ENCODE assay signal across 19 cellular contexts in the genomic region with DNA sequence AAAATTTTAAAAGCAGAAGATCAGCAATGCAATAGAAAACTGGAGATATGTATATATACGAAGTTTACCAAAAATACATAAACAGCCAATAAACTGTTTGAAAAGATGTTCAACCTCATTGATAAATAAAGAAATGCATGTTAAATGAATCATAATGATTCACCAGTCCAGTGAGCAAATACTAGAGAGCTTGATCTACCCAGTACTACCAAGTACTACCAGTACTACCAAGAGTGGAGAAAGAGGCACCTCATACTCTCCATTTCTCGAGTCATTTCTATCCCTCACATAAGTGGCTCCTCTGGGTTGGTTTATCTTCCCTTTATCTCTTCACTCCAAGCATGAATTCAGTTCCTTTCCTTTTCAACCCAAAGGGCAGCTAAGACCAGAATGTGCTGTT.
DNase-seq lines count a peak whose midpoint lies in the region; ATAC-seq, FAIRE-seq and TF ChIP-seq lines count a peak whose summit lies in the region.
"Had no signal": no experiment of that assay in that cellular context is flagged by ENCODE, and none has a peak within 500 bp of the region (broad histone marks: within the 10 kb centered on the region; RNA-seq: fewer than 3 reads in every experiment).

No MANE protein-coding gene starts in this region.

- DNase-seq in ELR (ENCODE audit: low read depth) (peak; percentile 81), PC-3 (peak; percentile 79), endothelial cell of umbilical vein (ENCODE audit: low read depth, low spot score) (no peak), mesenchymal stem cell (peak; percentile 55), NCI-H1105 treated with DMSO at 0.1 percent for 48 hours (lab: John Stamatoyannopoulos, UW) (no peak), psoas muscle (no peak)
- no peak for DNase-seq in activated CD4-positive, CD25-positive, alpha-beta regulatory T cell (lab: John Stamatoyannopoulos, UW)
- DNase-seq: ACHN; CD4-positive, CD25-positive, alpha-beta regulatory T cell; DMS53; Karpas-422; MG63; NCI-H1092; NCI-H1694; NCI-H526 treated with DMSO at 0.1 percent for 48 hours; RPMI8226; SJCRH30 had no signal

- ATAC-seq in PC-3 = peak; percentile 78
- no peak for ATAC-seq in HG02610 (IDR thresholded peaks at IDR 0.05; ENCODE audit: unreplicated experiment)
- ATAC-seq in psoas muscle = no peak

- no peak overlapping the region for H3K23ac ChIP-seq in mesenchymal stem cell (ENCODE audit: low read length in 2 of 2)

- H3K18ac ChIP-seq in mesenchymal stem cell (ENCODE audit: low read depth in 1 of 2, low read length in 2 of 2) = no peak overlapping the region

- no peaks in the 10 kb centered on the region for H3K9me2 ChIP-seq in PC-3 (replicated peaks; ENCODE audit: low read length)

- H3K79me2 ChIP-seq in PC-3 (ENCODE audit: low read length) (no peaks in the 10 kb centered on the region), endothelial cell of umbilical vein (ENCODE audit: control insufficient read depth, insufficient read depth, low read length) (no peaks in the 10 kb centered on the region)

- no peak overlapping the region for H3K4ac ChIP-seq in mesenchymal stem cell (ENCODE audit: low read depth in 1 of 2, low read length in 2 of 2)

- H4K8ac ChIP-seq in mesenchymal stem cell (ENCODE audit: low read length) = no peak overlapping the region

- no peaks in the 10 kb centered on the region for H3K27me3 ChIP-seq in PC-3 (ENCODE audit: low read length)
- H3K27me3 ChIP-seq in endothelial cell of umbilical vein (ENCODE audit: control insufficient read depth in 2 of 2, insufficient read depth in 2 of 2, low read length in 2 of 2) = no peaks in the 10 kb centered on the region
- no peaks in the 10 kb centered on the region for H3K27me3 ChIP-seq in mesenchymal stem cell (ENCODE audit: control insufficient read depth in 1 of 2, insufficient read depth in 1 of 2, low read length in 2 of 2)
- H3K27me3 ChIP-seq in psoas muscle (ENCODE audit: insufficient read depth in 3 of 3, low read length in 2 of 3) = no peaks in the 10 kb centered on the region
- H3K27me3 ChIP-seq: MG63, SJCRH30 had no signal

- H3K9ac ChIP-seq in PC-3 (ENCODE audit: low read length) (no peak overlapping the region), endothelial cell of umbilical vein (replicated peaks; ENCODE audit: extremely low read depth, insufficient read depth, low read length) (no peak overlapping the region), mesenchymal stem cell (ENCODE audit: low read length) (no peak overlapping the region)

- H3K79me1 ChIP-seq in mesenchymal stem cell (replicated peaks; ENCODE audit: low read length, poor library complexity, severe bottlenecking) = no peaks in the 10 kb centered on the region

- POLR2A ChIA-PET in PC-3 (lab: Charles Lee; ENCODE audit: unreplicated experiment) (interaction anchor here (0.6 kb wide), 1 partner anchor 181 kb away, joined by 4 read pairs; no protein-coding TSS in a partner anchor), endothelial cell of umbilical vein (lab: Charles Lee) (interaction anchor here (1.2 kb wide), 1 partner anchor 24 kb away, joined by 3 read pairs; no protein-coding TSS in a partner anchor)

- H3F3A ChIP-seq in PC-3 (ENCODE audit: low read length, unreplicated experiment) = no peaks in the 10 kb centered on the region

- peak overlapping the region in 1 of 2 experiments; percentile 35 for H2BK12ac ChIP-seq in mesenchymal stem cell (ENCODE audit: low read length in 2 of 2)

- intact Hi-C loops in PC-3 (cut with micrococcal nuclease) = no loop called here
- intact Hi-C loops in endothelial cell of umbilical vein (cut with micrococcal nuclease) = no loop called here
- intact Hi-C loops in psoas muscle (cut with DNase I) = no loop called here

- H4K91ac ChIP-seq in mesenchymal stem cell (ENCODE audit: low read length) = no peak overlapping the region

- no peak overlapping the region for H2BK5ac ChIP-seq in mesenchymal stem cell (ENCODE audit: low read depth, low read length, poor library complexity, severe bottlenecking)

- dilution Hi-C loops in endothelial cell of umbilical vein (cut with MboI; ENCODE audit: extremely low pct_ligation_motif_present, low sequenced_read_pairs) = no loop called here

- no peak overlapping the region for H2AK5ac ChIP-seq in mesenchymal stem cell (ENCODE audit: low read length, severe bottlenecking)

- TF ChIP-seq POLR2A in endothelial cell of umbilical vein (IDR thresholded peaks at IDR 0.05; ENCODE audit: low read depth, low read length) = no peak

- no TSS peak for BruUV-seq in PC-3 (replicated peaks; lab: Mats Ljungman, UMichigan)
- no TSS peak for BruUV-seq in endothelial cell of umbilical vein (replicated peaks; lab: Mats Ljungman, UMichigan)

- H3K27ac ChIP-seq in PC-3 (ENCODE audit: low read length) = no peak overlapping the region
- no peak overlapping the region for H3K27ac ChIP-seq in endothelial cell of umbilical vein (ENCODE audit: insufficient read depth, low read depth, low read length)
- H3K27ac ChIP-seq in mesenchymal stem cell (ENCODE audit: low read length, poor library complexity, severe bottlenecking) = no peak overlapping the region
- no peak overlapping the region for H3K27ac ChIP-seq in psoas muscle
- H3K27ac ChIP-seq: SJCRH30 had no signal

- WGBS in mesenchymal stem cell = 80% methylated on average over 1 of the region's 2 CpGs
- 91 to 96% (median 94%) methylated on average over 2 of the region's 2 CpGs for WGBS in psoas muscle, 3 donors

- no peak overlapping the region for H2BK120ac ChIP-seq in mesenchymal stem cell (ENCODE audit: low read depth, low read length)

- H3K9me3 ChIP-seq in PC-3 (ENCODE audit: low read length) (no peaks in the 10 kb centered on the region), endothelial cell of umbilical vein (replicated peaks; ENCODE audit: control insufficient read depth, insufficient read depth, low read length) (no peaks in the 10 kb centered on the region), mesenchymal stem cell (ENCODE audit: control insufficient read depth, low read length) (peaks cover 5% of the 10 kb centered on the region), psoas muscle (no peaks in the 10 kb centered on the region)
- H3K9me3 ChIP-seq: MG63, SJCRH30 had no signal

- peaks cover 31% of the 10 kb centered on the region for H3K4me1 ChIP-seq in PC-3 (ENCODE audit: insufficient read depth, low read length)
- no peaks in the 10 kb centered on the region for H3K4me1 ChIP-seq in endothelial cell of umbilical vein (ENCODE audit: control insufficient read depth, extremely low read depth, insufficient read depth, low read length)
- no peaks in the 10 kb centered on the region for H3K4me1 ChIP-seq in mesenchymal stem cell (ENCODE audit: control insufficient read depth, insufficient read depth, low read depth, low read length)
- no peaks in the 10 kb centered on the region for H3K4me1 ChIP-seq in psoas muscle

- H3K36me3 ChIP-seq in PC-3 (ENCODE audit: low read depth, low read length) = no peaks in the 10 kb centered on the region
- H3K36me3 ChIP-seq in endothelial cell of umbilical vein (ENCODE audit: control insufficient read depth in 2 of 2, extremely low read depth in 1 of 2, insufficient read depth in 2 of 2, low read length in 2 of 2) = no peaks in the 10 kb centered on the region
- H3K36me3 ChIP-seq in mesenchymal stem cell (ENCODE audit: control insufficient read depth in 1 of 2, insufficient read depth in 2 of 2, low read depth in 1 of 2, low read length in 2 of 2) = no peaks in the 10 kb centered on the region
- H3K36me3 ChIP-seq in psoas muscle (ENCODE audit: insufficient read depth in 1 of 2, low read depth in 1 of 2) = no peaks in the 10 kb centered on the region
- H3K36me3 ChIP-seq: MG63, SJCRH30 had no signal

- H2AFZ ChIP-seq in PC-3 (ENCODE audit: low read length) (no peak overlapping the region), endothelial cell of umbilical vein (ENCODE audit: low read depth, low read length) (no peak overlapping the region), mesenchymal stem cell (ENCODE audit: low read depth, low read length) (no peak overlapping the region)

- H4K20me1 ChIP-seq in PC-3 (ENCODE audit: low read length) (no peaks in the 10 kb centered on the region), endothelial cell of umbilical vein (replicated peaks; ENCODE audit: control insufficient read depth, extremely low read depth, insufficient read depth, low read length) (no peaks in the 10 kb centered on the region)

- no peak overlapping the region for H3K4me3 ChIP-seq in PC-3 (ENCODE audit: low read length)
- no peak overlapping the region for H3K4me3 ChIP-seq in endothelial cell of umbilical vein (replicated peaks in 1 of 3; ENCODE audit: insufficient read depth in 1 of 3, low read depth in 1 of 3, low read length in 3 of 3)
- no peak overlapping the region for H3K4me3 ChIP-seq in mesenchymal stem cell (ENCODE audit: insufficient read depth in 1 of 2, low read depth in 1 of 2, low read length in 2 of 2)
- no peak overlapping the region for H3K4me3 ChIP-seq in psoas muscle
- H3K4me3 ChIP-seq: MG63, SJCRH30 had no signal

- H2BK15ac ChIP-seq in mesenchymal stem cell (ENCODE audit: low read depth, poor library complexity, severe bottlenecking) = no peak overlapping the region

- H3K9me1 ChIP-seq in endothelial cell of umbilical vein (replicated peaks; ENCODE audit: control insufficient read depth, extremely low read depth, insufficient read depth, low read length) = no peaks in the 10 kb centered on the region

- no peak for TF ChIP-seq CTCF in PC-3 (conservative IDR thresholded peaks at IDR 0.05; ENCODE audit: low read depth, low read length)
- no peak for TF ChIP-seq CTCF in endothelial cell of umbilical vein (IDR thresholded peaks at IDR 0.05; ENCODE audit: extremely low read depth in 1 of 2, insufficient read depth in 1 of 2, low read depth in 1 of 2, low read length in 2 of 2)
- TF ChIP-seq CTCF in psoas muscle (IDR thresholded peaks at IDR 0.05) = no peak

- CTCF ChIA-PET in PC-3 (lab: Charles Lee) = interaction anchor here (0.5 kb wide), 1 partner anchor 354 kb away, joined by 3 read pairs; no protein-coding TSS in a partner anchor
- CTCF ChIA-PET in endothelial cell of umbilical vein (lab: Charles Lee) = interaction anchor here (2.1 kb wide), 1 partner anchor 24 kb away, joined by 6 read pairs; no protein-coding TSS in a partner anchor

- no peak overlapping the region for H3K14ac ChIP-seq in mesenchymal stem cell (ENCODE audit: low read length in 2 of 2)

- H3K4me2 ChIP-seq in PC-3 (ENCODE audit: low read length) = peak overlapping the region; percentile 48
- H3K4me2 ChIP-seq in endothelial cell of umbilical vein (ENCODE audit: insufficient read depth, low read length) = no peak overlapping the region
- H3K4me2 ChIP-seq in mesenchymal stem cell (ENCODE audit: low read length, poor library complexity, severe bottlenecking) = no peak overlapping the region

- FAIRE-seq in endothelial cell of umbilical vein (lab: Jason Lieb, UNC) = no peak
- FAIRE-seq: H1 had no signal

TF ChIP-seq in endothelial cell of umbilical vein, 7 proteins besides CTCF, POLR2A, EP300 and RAD21 (continues in another document):
- TF ChIP-seq JUN (IDR thresholded peaks at IDR 0.05; ENCODE audit: borderline replicate concordance, insufficient read depth, insufficient read length, low read depth) = no peak
- TF ChIP-seq, protein P1, sequence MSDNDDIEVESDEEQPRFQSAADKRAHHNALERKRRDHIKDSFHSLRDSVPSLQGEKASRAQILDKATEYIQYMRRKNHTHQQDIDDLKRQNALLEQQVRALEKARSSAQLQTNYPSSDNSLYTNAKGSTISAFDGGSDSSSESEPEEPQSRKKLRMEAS (IDR thresholded peaks at IDR 0.05; ENCODE audit: insufficient read depth, insufficient read length) = no peak
- no peak for TF ChIP-seq GATA2 (IDR thresholded peaks at IDR 0.05; ENCODE audit: insufficient read depth, insufficient read length, low read depth, low read length)

Comparison
In these comparisons a context has a peak if more than half of its experiments do, and no peak if none do; other contexts are left out.
1. DNase-seq: peak in ELR (single experiment), PC-3 (single experiment) and mesenchymal stem cell (single experiment); none in endothelial cell of umbilical vein (single experiment), activated CD4-positive, CD25-positive, alpha-beta regulatory T cell (0 of 4), NCI-H1105 treated with DMSO at 0.1 percent for 48 hours (single experiment) and psoas muscle (0 of 2).